ENCODE assay signal across 2 cellular contexts in the genomic region with DNA sequence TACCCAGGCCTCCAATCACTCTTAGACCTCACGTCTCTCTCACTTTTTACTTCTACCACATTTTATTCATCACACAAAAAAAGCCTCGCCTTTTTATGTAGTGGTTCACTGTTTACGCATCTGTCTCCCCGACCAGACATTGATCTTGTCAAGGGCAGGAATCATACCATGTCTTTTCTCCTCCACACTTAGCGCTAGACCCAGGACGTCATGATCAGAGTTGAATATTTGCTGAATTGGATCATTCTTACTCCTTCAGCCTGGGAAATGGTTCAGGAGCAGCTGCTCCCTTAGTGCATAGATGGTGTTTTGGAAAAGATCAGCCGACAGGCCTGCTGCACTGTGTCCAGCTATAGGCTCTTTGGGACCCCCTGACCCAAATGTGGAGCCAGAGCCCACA.
TF ChIP-seq lines count a peak whose summit lies in the region.

No MANE protein-coding gene starts in this region.

TF ChIP-seq in GM23338, 12 proteins besides CTCF, POLR2A, EP300 and RAD21:
- TF ChIP-seq EZH2 (IDR thresholded peaks at IDR 0.05; ENCODE audit: low read depth, unreplicated experiment) (no peak), CREB1 (CRISPR knock-in tag; IDR thresholded peaks at IDR 0.05; ENCODE audit: low read depth) (no peak), POLR2AphosphoS5 (IDR thresholded peaks at IDR 0.05; ENCODE audit: low read depth) (no peak), NANOG (IDR thresholded peaks at IDR 0.05; ENCODE audit: borderline replicate concordance) (no peak)
- TF ChIP-seq, protein P1, sequence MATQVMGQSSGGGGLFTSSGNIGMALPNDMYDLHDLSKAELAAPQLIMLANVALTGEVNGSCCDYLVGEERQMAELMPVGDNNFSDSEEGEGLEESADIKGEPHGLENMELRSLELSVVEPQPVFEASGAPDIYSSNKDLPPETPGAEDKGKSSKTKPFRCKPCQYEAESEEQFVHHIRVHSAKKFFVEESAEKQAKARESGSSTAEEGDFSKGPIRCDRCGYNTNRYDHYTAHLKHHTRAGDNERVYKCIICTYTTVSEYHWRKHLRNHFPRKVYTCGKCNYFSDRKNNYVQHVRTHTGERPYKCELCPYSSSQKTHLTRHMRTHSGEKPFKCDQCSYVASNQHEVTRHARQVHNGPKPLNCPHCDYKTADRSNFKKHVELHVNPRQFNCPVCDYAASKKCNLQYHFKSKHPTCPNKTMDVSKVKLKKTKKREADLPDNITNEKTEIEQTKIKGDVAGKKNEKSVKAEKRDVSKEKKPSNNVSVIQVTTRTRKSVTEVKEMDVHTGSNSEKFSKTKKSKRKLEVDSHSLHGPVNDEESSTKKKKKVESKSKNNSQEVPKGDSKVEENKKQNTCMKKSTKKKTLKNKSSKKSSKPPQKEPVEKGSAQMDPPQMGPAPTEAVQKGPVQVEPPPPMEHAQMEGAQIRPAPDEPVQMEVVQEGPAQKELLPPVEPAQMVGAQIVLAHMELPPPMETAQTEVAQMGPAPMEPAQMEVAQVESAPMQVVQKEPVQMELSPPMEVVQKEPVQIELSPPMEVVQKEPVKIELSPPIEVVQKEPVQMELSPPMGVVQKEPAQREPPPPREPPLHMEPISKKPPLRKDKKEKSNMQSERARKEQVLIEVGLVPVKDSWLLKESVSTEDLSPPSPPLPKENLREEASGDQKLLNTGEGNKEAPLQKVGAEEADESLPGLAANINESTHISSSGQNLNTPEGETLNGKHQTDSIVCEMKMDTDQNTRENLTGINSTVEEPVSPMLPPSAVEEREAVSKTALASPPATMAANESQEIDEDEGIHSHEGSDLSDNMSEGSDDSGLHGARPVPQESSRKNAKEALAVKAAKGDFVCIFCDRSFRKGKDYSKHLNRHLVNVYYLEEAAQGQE (IDR thresholded peaks at IDR 0.05; ENCODE audit: unreplicated experiment): no peak
- TF ChIP-seq, protein P2, sequence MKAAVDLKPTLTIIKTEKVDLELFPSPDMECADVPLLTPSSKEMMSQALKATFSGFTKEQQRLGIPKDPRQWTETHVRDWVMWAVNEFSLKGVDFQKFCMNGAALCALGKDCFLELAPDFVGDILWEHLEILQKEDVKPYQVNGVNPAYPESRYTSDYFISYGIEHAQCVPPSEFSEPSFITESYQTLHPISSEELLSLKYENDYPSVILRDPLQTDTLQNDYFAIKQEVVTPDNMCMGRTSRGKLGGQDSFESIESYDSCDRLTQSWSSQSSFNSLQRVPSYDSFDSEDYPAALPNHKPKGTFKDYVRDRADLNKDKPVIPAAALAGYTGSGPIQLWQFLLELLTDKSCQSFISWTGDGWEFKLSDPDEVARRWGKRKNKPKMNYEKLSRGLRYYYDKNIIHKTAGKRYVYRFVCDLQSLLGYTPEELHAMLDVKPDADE (IDR thresholded peaks at IDR 0.05): no peak

TF ChIP-seq in H1, 55 proteins besides CTCF, POLR2A, EP300 and RAD21 (continued from another document):
- no peak for TF ChIP-seq KDM5A (IDR thresholded peaks at IDR 0.05; ENCODE audit: low read length)
- no peak for TF ChIP-seq JUN (IDR thresholded peaks at IDR 0.05; ENCODE audit: low read depth, low read length)
- TF ChIP-seq TCF12 (IDR thresholded peaks at IDR 0.05; ENCODE audit: low read depth, low read length): no peak
- no peak for TF ChIP-seq SP4 (IDR thresholded peaks at IDR 0.05; ENCODE audit: low read length)
- no peak for TF ChIP-seq KDM1A (IDR thresholded peaks at IDR 0.05; ENCODE audit: borderline replicate concordance, low read length)
- TF ChIP-seq TEAD4 (IDR thresholded peaks at IDR 0.05; ENCODE audit: low read depth, low read length): no peak
